Comparison of ENCODE assay signal across 1 cellular context in the genomic region with DNA sequence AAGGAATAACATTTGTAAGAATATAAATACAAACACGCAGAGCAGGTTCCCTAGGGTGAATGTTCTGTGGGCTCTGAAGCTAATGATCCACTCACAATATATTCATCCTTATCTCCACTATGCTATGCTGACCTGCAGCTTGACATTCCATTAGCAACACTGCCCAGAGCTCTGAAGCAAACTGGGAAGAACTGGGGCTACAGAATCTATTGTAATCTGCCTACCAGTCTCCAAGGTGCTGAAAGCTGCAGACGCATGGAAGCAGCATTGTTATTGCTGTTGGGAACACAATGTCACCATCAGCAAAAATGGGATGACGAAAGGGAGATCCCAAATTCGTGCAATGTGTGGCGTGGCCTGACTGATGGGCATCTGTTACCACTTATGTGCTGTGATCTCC.
TF ChIP-seq lines count a peak whose summit lies in the region.

No MANE protein-coding gene starts in this region.

TF ChIP-seq in Ishikawa, 13 proteins besides CTCF, POLR2A, EP300 and RAD21 (continued from another document):
- TF ChIP-seq, protein P1, sequence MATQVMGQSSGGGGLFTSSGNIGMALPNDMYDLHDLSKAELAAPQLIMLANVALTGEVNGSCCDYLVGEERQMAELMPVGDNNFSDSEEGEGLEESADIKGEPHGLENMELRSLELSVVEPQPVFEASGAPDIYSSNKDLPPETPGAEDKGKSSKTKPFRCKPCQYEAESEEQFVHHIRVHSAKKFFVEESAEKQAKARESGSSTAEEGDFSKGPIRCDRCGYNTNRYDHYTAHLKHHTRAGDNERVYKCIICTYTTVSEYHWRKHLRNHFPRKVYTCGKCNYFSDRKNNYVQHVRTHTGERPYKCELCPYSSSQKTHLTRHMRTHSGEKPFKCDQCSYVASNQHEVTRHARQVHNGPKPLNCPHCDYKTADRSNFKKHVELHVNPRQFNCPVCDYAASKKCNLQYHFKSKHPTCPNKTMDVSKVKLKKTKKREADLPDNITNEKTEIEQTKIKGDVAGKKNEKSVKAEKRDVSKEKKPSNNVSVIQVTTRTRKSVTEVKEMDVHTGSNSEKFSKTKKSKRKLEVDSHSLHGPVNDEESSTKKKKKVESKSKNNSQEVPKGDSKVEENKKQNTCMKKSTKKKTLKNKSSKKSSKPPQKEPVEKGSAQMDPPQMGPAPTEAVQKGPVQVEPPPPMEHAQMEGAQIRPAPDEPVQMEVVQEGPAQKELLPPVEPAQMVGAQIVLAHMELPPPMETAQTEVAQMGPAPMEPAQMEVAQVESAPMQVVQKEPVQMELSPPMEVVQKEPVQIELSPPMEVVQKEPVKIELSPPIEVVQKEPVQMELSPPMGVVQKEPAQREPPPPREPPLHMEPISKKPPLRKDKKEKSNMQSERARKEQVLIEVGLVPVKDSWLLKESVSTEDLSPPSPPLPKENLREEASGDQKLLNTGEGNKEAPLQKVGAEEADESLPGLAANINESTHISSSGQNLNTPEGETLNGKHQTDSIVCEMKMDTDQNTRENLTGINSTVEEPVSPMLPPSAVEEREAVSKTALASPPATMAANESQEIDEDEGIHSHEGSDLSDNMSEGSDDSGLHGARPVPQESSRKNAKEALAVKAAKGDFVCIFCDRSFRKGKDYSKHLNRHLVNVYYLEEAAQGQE (IDR thresholded peaks at IDR 0.05; ENCODE audit: low read depth), result peak; percentile 71
